1 cellular context compared by ENCODE assay signal in the genomic region with DNA sequence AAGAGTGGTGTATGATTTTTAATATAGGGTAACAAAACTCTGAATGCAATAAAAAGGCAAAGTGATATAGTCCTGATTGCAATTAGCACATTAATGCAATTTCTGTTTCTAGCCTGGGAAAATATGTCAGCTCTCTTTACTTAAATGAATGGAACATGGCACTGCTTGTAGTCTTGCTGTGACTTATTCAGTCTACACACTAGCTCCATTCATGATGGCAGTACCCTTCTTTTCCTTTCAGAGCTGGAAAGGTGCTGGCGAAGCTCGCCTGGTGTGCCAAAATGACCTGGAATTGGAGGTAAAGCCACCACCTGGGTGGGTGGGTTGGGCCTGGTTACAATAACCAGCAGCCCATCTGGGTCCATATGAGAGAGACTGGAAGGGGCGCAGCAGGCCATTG.
TF ChIP-seq lines count a peak whose summit lies in the region.

No MANE protein-coding gene starts in this region.

TF ChIP-seq in IMR-90, 13 proteins besides CTCF, POLR2A, EP300 and RAD21 (continued from another document):
- TF ChIP-seq, protein P1, sequence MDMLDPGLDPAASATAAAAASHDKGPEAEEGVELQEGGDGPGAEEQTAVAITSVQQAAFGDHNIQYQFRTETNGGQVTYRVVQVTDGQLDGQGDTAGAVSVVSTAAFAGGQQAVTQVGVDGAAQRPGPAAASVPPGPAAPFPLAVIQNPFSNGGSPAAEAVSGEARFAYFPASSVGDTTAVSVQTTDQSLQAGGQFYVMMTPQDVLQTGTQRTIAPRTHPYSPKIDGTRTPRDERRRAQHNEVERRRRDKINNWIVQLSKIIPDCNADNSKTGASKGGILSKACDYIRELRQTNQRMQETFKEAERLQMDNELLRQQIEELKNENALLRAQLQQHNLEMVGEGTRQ (IDR thresholded peaks at IDR 0.05; ENCODE audit: low read depth, low read length) = no peak
- no peak for TF ChIP-seq RCOR1 (IDR thresholded peaks at IDR 0.05; ENCODE audit: insufficient replicate concordance, low read length)
- no peak for TF ChIP-seq RFX5 (IDR thresholded peaks at IDR 0.05; ENCODE audit: low read depth, low read length)
- TF ChIP-seq BHLHE40 (IDR thresholded peaks at IDR 0.05; ENCODE audit: low read depth, low read length) = no peak
- TF ChIP-seq SMC3 (IDR thresholded peaks at IDR 0.05; ENCODE audit: low read depth, low read length) = no peak
- TF ChIP-seq MAZ (IDR thresholded peaks at IDR 0.05; ENCODE audit: borderline replicate concordance, low read depth, low read length) = no peak
- TF ChIP-seq, protein P2, sequence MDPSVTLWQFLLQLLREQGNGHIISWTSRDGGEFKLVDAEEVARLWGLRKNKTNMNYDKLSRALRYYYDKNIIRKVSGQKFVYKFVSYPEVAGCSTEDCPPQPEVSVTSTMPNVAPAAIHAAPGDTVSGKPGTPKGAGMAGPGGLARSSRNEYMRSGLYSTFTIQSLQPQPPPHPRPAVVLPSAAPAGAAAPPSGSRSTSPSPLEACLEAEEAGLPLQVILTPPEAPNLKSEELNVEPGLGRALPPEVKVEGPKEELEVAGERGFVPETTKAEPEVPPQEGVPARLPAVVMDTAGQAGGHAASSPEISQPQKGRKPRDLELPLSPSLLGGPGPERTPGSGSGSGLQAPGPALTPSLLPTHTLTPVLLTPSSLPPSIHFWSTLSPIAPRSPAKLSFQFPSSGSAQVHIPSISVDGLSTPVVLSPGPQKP (IDR thresholded peaks at IDR 0.05; ENCODE audit: borderline replicate concordance, low read depth, low read length) = no peak
- no peak for TF ChIP-seq NFE2L2 (IDR thresholded peaks at IDR 0.05; ENCODE audit: low read depth, low read length)
TF ChIP-seq in IMR-90: peak in this region for 0.
